In genomic region chr4:137819964-137820383, GRCh38 we compare ENCODE assay signal across 8 cellular contexts.
DNase-seq lines count a peak whose midpoint lies in the region; ATAC-seq, FAIRE-seq and TF ChIP-seq lines count a peak whose summit lies in the region.

No MANE protein-coding gene starts in this region.

- H3K9me3 Mint-ChIP-seq in type B pancreatic cell = peaks cover 6% of the 10 kb centered on the region
- H3K9me3 Mint-ChIP-seq in natural killer cell treated with Interleukin-12 subunit alpha and Interleukin-12 subunit beta and Interleukin-15 and Interleukin-18, amount 100 ng/mL, for 72 hours = peaks cover 10% of the 10 kb centered on the region

- H3K4me3 ChIP-seq in foreskin fibroblast (ENCODE audit: low read depth in 1 of 2, low read length in 2 of 2) = no peak overlapping the region

- TF ChIP-seq CTCF in foreskin fibroblast (IDR thresholded peaks at IDR 0.05; ENCODE audit: low read depth, low read length) (peak; percentile 59), type B pancreatic cell (conservative IDR thresholded peaks at IDR 0.05) (peak; percentile 72)

- no peaks in the 10 kb centered on the region for H3K36me3 Mint-ChIP-seq in type B pancreatic cell
- peaks cover 4% of the 10 kb centered on the region for H3K36me3 Mint-ChIP-seq in natural killer cell treated with Interleukin-12 subunit alpha and Interleukin-12 subunit beta and Interleukin-15 and Interleukin-18, amount 100 ng/mL, for 72 hours

- H3K27ac Mint-ChIP-seq in type B pancreatic cell = no peak overlapping the region
- H3K27ac Mint-ChIP-seq in natural killer cell treated with Interleukin-12 subunit alpha and Interleukin-12 subunit beta and Interleukin-15 and Interleukin-18, amount 100 ng/mL, for 72 hours = no peak overlapping the region

- H3K27me3 Mint-ChIP-seq in type B pancreatic cell = no peaks in the 10 kb centered on the region
- no peaks in the 10 kb centered on the region for H3K27me3 Mint-ChIP-seq in natural killer cell treated with Interleukin-12 subunit alpha and Interleukin-12 subunit beta and Interleukin-15 and Interleukin-18, amount 100 ng/mL, for 72 hours

- FAIRE-seq in RCC 7860 (lab: Jason Lieb, UNC) = peak; percentile 23

- H3K4me3 Mint-ChIP-seq in type B pancreatic cell = no peak overlapping the region
- no peak overlapping the region for H3K4me3 Mint-ChIP-seq in natural killer cell treated with Interleukin-12 subunit alpha and Interleukin-12 subunit beta and Interleukin-15 and Interleukin-18, amount 100 ng/mL, for 72 hours

- H3K4me1 Mint-ChIP-seq in type B pancreatic cell (ENCODE audit: unreplicated experiment) = no peaks in the 10 kb centered on the region
- no peaks in the 10 kb centered on the region for H3K4me1 Mint-ChIP-seq in natural killer cell treated with Interleukin-12 subunit alpha and Interleukin-12 subunit beta and Interleukin-15 and Interleukin-18, amount 100 ng/mL, for 72 hours (ENCODE audit: low read depth in 2 of 2)

- peak; percentile 79 for ATAC-seq in GM21390 (IDR thresholded peaks at IDR 0.05; ENCODE audit: unreplicated experiment)
- ATAC-seq in HG03565 (IDR thresholded peaks at IDR 0.05; ENCODE audit: unreplicated experiment) = peak; percentile 93
- no peak for ATAC-seq in natural killer cell treated with Interleukin-12 subunit alpha and Interleukin-12 subunit beta and Interleukin-15 and Interleukin-18, amount 100 ng/mL, for 72 hours

- DNase-seq in GM04503 (ENCODE audit: low read depth) (peak; percentile 10), RCC 7860 (ENCODE audit: low spot score) (peak; percentile 46), foreskin fibroblast (peak; percentile 45 to 76), type B pancreatic cell (ENCODE audit: extremely low spot score, unreplicated experiment) (no peak)
- DNase-seq in natural killer cell treated with Interleukin-12 subunit alpha and Interleukin-12 subunit beta and Interleukin-15 and Interleukin-18, amount 100 ng/mL, for 72 hours (ENCODE audit: low spot score) = no peak
- no peak for DNase-seq in stimulated activated naive CD4-positive, alpha-beta T cell treated with Interleukin-2 at 50 U/mL for 16 hours (lab: John Stamatoyannopoulos, UW)

Comparison
In these comparisons a context has a peak if more than half of its experiments do, and no peak if none do; other contexts are left out.
1. DNase-seq: peak in GM04503 (single experiment), RCC 7860 (single experiment) and foreskin fibroblast (2 of 2); none in type B pancreatic cell (single experiment), natural killer cell treated with Interleukin-12 subunit alpha and Interleukin-12 subunit beta and Interleukin-15 and Interleukin-18, amount 100 ng/mL, for 72 hours (single experiment) and stimulated activated naive CD4-positive, alpha-beta T cell treated with Interleukin-2 at 50 U/mL for 16 hours (single experiment).
2. ATAC-seq: peak in GM21390 (single experiment) and HG03565 (single experiment); none in natural killer cell treated with Interleukin-12 subunit alpha and Interleukin-12 subunit beta and Interleukin-15 and Interleukin-18, amount 100 ng/mL, for 72 hours (0 of 2).